Comparison of ENCODE assay signal across 8 cellular contexts in the genomic region with DNA sequence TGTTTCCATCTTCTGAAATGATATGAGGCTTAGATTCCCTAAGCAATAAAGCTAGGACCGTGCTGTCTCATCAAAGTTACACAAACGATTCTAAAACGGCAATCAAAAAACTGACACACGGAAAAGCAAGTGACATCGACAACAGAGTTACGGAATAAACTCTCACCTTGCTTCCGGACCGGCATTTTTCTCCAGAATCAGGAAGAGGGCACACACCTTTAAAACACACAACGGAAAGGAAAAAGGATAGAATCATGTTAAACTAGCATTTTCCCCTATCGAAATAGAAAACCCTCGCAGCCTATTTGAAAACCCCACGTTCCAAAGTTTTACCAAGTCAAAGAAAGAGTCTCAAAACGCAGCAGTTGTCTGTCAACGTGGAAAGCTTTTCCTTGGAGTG. TPM values are rescaled to one million over a fixed set of nuclear protein-coding genes. Genes with fewer than 3 reads are reported as not detected.
A peak's percentile ranks its signal among the peaks of the same experiment; 100 is the strongest.
DNase-seq lines count a peak whose midpoint lies in the region; ATAC-seq and TF ChIP-seq lines count a peak whose summit lies in the region.

No MANE protein-coding gene starts in this region.

- no peak for TF ChIP-seq CTCF in fibroblast of the aortic adventitia (IDR thresholded peaks at IDR 0.05; ENCODE audit: insufficient read depth, low read length)

- H3K4me1 Mint-ChIP-seq in T-helper 1 cell treated with Interleukin-12 subunit alpha and Interleukin-12 subunit beta and Interleukin-4 antibody, amounts not matched to agents 30 μg/mL and 1 μg/mL, for 36 hours (ENCODE audit: low read depth): peaks cover 32% of the 10 kb centered on the region

- no peaks in the 10 kb centered on the region for H3K9me3 Mint-ChIP-seq in T-helper 1 cell treated with Interleukin-12 subunit alpha and Interleukin-12 subunit beta and Interleukin-4 antibody, amounts not matched to agents 30 μg/mL and 1 μg/mL, for 36 hours

- ATAC-seq in sciatic nerve: no peak

- intact Hi-C loops in sciatic nerve (cut with DNase I): no loop called here

- H3K27me3 Mint-ChIP-seq in T-helper 1 cell treated with Interleukin-12 subunit alpha and Interleukin-12 subunit beta and Interleukin-4 antibody, amounts not matched to agents 30 μg/mL and 1 μg/mL, for 36 hours (ENCODE audit: low read depth): peaks cover 22% of the 10 kb centered on the region

- H3K36me3 Mint-ChIP-seq in T-helper 1 cell treated with Interleukin-12 subunit alpha and Interleukin-12 subunit beta and Interleukin-4 antibody, amounts not matched to agents 30 μg/mL and 1 μg/mL, for 36 hours (ENCODE audit: low read depth): peaks cover 13% of the 10 kb centered on the region

- H3K27ac Mint-ChIP-seq in T-helper 1 cell treated with Interleukin-12 subunit alpha and Interleukin-12 subunit beta and Interleukin-4 antibody, amounts not matched to agents 30 μg/mL and 1 μg/mL, for 36 hours: peak overlapping the region; percentile 93

- H3K4me3 Mint-ChIP-seq in T-helper 1 cell treated with Interleukin-12 subunit alpha and Interleukin-12 subunit beta and Interleukin-4 antibody, amounts not matched to agents 30 μg/mL and 1 μg/mL, for 36 hours: peak overlapping the region; percentile 96

- DNase-seq in T-helper 1 cell: no peak
- DNase-seq in SW480 (ENCODE audit: low spot score): peak; percentile 45
- peak; percentile 14 for DNase-seq in fibroblast of the aortic adventitia (ENCODE audit: low read depth)
- DNase-seq in skeletal muscle cell (ENCODE audit: low read depth): no peak
- no peak for DNase-seq in cortex of kidney (lab: John Stamatoyannopoulos, UW)
- DNase-seq in SHP77 (lab: John Stamatoyannopoulos, UW): no peak
- no peak for DNase-seq in sciatic nerve (ENCODE audit: low spot score)

- peak overlapping the region; percentile 90 for H3K4me3 ChIP-seq in fibroblast of the aortic adventitia (ENCODE audit: low read depth, low read length)
- H3K4me3 ChIP-seq in skeletal muscle cell (ENCODE audit: low read depth, low read length): peak overlapping the region; percentile 88

RNA-seq across cellular contexts. Expression of gene DLG1, which starts 1.4 kb away (rescaled TPM):
- 47.3 and 49.6 TPM in 2 replicates for total RNA-seq in fibroblast of the aortic adventitia (ENCODE audit: low replicate concordance)
- 116 TPM for total RNA-seq in sciatic nerve

Comparison
In these comparisons a context has a peak if more than half of its experiments do, and no peak if none do; other contexts are left out.
1. DNase-seq: peak in SW480 (single experiment) and fibroblast of the aortic adventitia (single experiment); none in T-helper 1 cell (0 of 5), skeletal muscle cell (single experiment), cortex of kidney (single experiment), SHP77 (0 of 2) and sciatic nerve (single experiment).